Comparison of ENCODE assay signal across 1 cellular context in the genomic region with DNA sequence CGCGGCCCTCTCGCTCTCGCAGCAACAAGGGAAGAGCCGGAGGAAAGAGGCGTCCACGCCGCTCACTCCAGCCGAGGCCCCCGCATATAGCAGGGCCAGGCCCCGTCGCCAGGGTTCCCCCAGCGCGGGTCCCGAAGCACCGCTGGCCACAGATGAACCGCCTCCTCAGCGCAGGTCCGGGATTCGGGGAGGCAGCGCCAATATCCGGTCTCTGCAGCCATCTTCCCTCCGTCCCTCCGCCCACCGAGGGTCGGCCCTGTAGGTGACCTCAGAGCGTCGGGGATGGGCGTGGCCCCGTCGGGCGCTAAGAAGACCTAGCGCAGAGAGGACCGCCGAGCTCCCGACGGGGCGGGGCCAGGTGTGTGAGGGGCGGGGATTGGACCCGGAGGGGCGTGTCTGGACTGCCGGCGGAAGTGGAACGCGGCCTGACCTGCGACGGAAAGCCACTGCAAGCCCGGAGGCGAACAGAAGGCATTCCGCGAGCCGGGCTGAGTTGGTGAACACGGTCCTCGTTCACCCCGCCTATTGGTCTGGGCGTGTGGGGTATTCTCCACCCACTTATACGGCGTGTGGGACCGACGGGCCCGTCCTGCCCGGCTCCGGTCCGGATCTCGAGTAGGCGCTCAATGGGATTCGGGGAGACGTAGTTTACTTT.
TF ChIP-seq lines count a peak whose summit lies in the region.

No MANE protein-coding gene starts in this region.

TF ChIP-seq in HepG2, 621 proteins besides CTCF, POLR2A, EP300 and RAD21 (continued from another document and continues in another):
- TF ChIP-seq, protein P1, sequence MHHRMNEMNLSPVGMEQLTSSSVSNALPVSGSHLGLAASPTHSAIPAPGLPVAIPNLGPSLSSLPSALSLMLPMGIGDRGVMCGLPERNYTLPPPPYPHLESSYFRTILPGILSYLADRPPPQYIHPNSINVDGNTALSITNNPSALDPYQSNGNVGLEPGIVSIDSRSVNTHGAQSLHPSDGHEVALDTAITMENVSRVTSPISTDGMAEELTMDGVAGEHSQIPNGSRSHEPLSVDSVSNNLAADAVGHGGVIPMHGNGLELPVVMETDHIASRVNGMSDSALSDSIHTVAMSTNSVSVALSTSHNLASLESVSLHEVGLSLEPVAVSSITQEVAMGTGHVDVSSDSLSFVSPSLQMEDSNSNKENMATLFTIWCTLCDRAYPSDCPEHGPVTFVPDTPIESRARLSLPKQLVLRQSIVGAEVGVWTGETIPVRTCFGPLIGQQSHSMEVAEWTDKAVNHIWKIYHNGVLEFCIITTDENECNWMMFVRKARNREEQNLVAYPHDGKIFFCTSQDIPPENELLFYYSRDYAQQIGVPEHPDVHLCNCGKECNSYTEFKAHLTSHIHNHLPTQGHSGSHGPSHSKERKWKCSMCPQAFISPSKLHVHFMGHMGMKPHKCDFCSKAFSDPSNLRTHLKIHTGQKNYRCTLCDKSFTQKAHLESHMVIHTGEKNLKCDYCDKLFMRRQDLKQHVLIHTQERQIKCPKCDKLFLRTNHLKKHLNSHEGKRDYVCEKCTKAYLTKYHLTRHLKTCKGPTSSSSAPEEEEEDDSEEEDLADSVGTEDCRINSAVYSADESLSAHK (CRISPR knock-in tag; IDR thresholded peaks at IDR 0.05; ENCODE audit: borderline replicate concordance) = no peak
- TF ChIP-seq IKZF5 (CRISPR knock-in tag; IDR thresholded peaks at IDR 0.05) = no peak; the same call in 1 of the 2 replicates
- TF ChIP-seq REPIN1 (CRISPR knock-in tag; IDR thresholded peaks at IDR 0.05; ENCODE audit: borderline replicate concordance, low read depth) = peak; percentile 91
- TF ChIP-seq ZSCAN29 (CRISPR knock-in tag; conservative IDR thresholded peaks at IDR 0.05) = peak; percentile 74; the same call in 1 of the 2 replicates
- TF ChIP-seq ZNF431 (CRISPR knock-in tag; IDR thresholded peaks at IDR 0.05; ENCODE audit: borderline replicate concordance, low read depth) = no peak
- peak; percentile 84 for TF ChIP-seq ELF3 (CRISPR knock-in tag; IDR thresholded peaks at IDR 0.05)
- TF ChIP-seq, protein P2, sequence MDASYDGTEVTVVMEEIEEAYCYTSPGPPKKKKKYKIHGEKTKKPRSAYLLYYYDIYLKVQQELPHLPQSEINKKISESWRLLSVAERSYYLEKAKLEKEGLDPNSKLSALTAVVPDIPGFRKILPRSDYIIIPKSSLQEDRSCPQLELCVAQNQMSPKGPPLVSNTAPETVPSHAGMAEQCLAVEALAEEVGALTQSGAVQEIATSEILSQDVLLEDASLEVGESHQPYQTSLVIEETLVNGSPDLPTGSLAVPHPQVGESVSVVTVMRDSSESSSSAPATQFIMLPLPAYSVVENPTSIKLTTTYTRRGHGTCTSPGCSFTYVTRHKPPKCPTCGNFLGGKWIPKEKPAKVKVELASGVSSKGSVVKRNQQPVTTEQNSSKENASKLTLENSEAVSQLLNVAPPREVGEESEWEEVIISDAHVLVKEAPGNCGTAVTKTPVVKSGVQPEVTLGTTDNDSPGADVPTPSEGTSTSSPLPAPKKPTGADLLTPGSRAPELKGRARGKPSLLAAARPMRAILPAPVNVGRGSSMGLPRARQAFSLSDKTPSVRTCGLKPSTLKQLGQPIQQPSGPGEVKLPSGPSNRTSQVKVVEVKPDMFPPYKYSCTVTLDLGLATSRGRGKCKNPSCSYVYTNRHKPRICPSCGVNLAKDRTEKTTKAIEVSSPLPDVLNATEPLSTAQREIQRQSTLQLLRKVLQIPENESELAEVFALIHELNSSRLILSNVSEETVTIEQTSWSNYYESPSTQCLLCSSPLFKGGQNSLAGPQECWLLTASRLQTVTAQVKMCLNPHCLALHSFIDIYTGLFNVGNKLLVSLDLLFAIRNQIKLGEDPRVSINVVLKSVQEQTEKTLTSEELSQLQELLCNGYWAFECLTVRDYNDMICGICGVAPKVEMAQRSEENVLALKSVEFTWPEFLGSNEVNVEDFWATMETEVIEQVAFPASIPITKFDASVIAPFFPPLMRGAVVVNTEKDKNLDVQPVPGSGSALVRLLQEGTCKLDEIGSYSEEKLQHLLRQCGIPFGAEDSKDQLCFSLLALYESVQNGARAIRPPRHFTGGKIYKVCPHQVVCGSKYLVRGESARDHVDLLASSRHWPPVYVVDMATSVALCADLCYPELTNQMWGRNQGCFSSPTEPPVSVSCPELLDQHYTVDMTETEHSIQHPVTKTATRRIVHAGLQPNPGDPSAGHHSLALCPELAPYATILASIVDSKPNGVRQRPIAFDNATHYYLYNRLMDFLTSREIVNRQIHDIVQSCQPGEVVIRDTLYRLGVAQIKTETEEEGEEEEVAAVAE (CRISPR knock-in tag; IDR thresholded peaks at IDR 0.05; ENCODE audit: borderline replicate concordance) = 0 out of 2 replicates have a peak, but pooled peaks have one; percentile 34
- TF ChIP-seq ZNF512 (CRISPR knock-in tag; IDR thresholded peaks at IDR 0.05) = no peak
- TF ChIP-seq ZNF274 (CRISPR knock-in tag; IDR thresholded peaks at IDR 0.05) = peak; percentile 77; the same call in 1 of the 2 replicates
- TF ChIP-seq JUND (CRISPR knock-in tag; IDR thresholded peaks at IDR 0.05) = no peak
- peak; percentile 83 for TF ChIP-seq MXD4 (CRISPR knock-in tag; IDR thresholded peaks at IDR 0.05)
- TF ChIP-seq TRIM22 (IDR thresholded peaks at IDR 0.05) = no peak
- TF ChIP-seq ZNF3 (CRISPR knock-in tag; IDR thresholded peaks at IDR 0.05) = no peak
- TF ChIP-seq YEATS2 (CRISPR knock-in tag; IDR thresholded peaks at IDR 0.05; ENCODE audit: borderline replicate concordance) = peak; percentile 20; the same call in 1 of the 2 replicates
- TF ChIP-seq HOXA3 (CRISPR knock-in tag; IDR thresholded peaks at IDR 0.05) = peak; percentile 83
- peak; percentile 87 for TF ChIP-seq POLR2G (IDR thresholded peaks at IDR 0.05; ENCODE audit: low read depth, low read length)
- no peak for TF ChIP-seq KDM4B (CRISPR knock-in tag; IDR thresholded peaks at IDR 0.05)
- TF ChIP-seq SIX4 (CRISPR knock-in tag; IDR thresholded peaks at IDR 0.05) = no peak
- TF ChIP-seq RFXAP (CRISPR knock-in tag; IDR thresholded peaks at IDR 0.05; ENCODE audit: borderline replicate concordance) = peak; percentile 64
- 0 out of 2 replicates have a peak, but pooled peaks have one; percentile 39 for TF ChIP-seq ATF7-NPFF (CRISPR knock-in tag; IDR thresholded peaks at IDR 0.05; ENCODE audit: low read depth)
- TF ChIP-seq ARID4A (CRISPR knock-in tag; IDR thresholded peaks at IDR 0.05; ENCODE audit: borderline replicate concordance) = peak; percentile 80; the same call in 1 of the 2 replicates
- TF ChIP-seq ZBTB10 (CRISPR knock-in tag; IDR thresholded peaks at IDR 0.05; ENCODE audit: borderline replicate concordance) = peak; percentile 44; the same call in 1 of the 2 replicates
- TF ChIP-seq RELA (CRISPR knock-in tag; IDR thresholded peaks at IDR 0.05) = no peak
- 0 out of 2 replicates have a peak, but pooled peaks have one; percentile 37 for TF ChIP-seq RFXANK (CRISPR knock-in tag; IDR thresholded peaks at IDR 0.05)
- 0 out of 2 replicates have a peak, but pooled peaks have one; percentile 30 for TF ChIP-seq ZNF451 (CRISPR knock-in tag; IDR thresholded peaks at IDR 0.05)
- TF ChIP-seq ZNF383 (CRISPR knock-in tag; IDR thresholded peaks at IDR 0.05; ENCODE audit: borderline replicate concordance) = no peak
- TF ChIP-seq ZNF10 (CRISPR knock-in tag; IDR thresholded peaks at IDR 0.05; ENCODE audit: borderline replicate concordance, low read depth) = no peak
- peak; percentile 18 for TF ChIP-seq AGO1 (IDR thresholded peaks at IDR 0.05; ENCODE audit: low read depth, low read length, poor library complexity, severe bottlenecking)
- no peak for TF ChIP-seq ZNF567 (CRISPR knock-in tag; IDR thresholded peaks at IDR 0.05; ENCODE audit: borderline replicate concordance)
- TF ChIP-seq SP5 (CRISPR knock-in tag; IDR thresholded peaks at IDR 0.05; ENCODE audit: borderline replicate concordance, low read depth) = no peak; the same call in 1 of the 2 replicates
- TF ChIP-seq GATAD2A (CRISPR knock-in tag; IDR thresholded peaks at IDR 0.05) = no peak; the same call in 1 of the 2 replicates
